ENCODE assay signal across 1 cellular context in the genomic region with DNA sequence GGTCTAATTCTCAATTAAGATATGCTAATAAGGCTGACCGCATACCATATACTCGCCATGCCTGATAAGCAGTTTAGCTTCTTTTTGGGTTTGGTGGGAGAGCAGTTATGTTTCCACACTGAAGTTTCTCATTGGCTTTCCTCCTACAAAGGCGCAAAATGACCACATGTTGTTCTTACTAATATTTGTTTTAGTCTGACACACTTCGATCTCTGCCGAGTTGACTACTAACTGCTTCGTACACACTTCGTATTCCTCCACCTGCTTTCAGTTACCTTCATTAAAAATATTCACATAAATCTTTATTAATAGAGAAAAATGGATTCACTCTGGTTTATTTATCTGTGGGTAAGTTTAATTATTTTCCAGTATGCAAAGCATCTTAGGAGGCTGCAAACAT.
TF ChIP-seq lines count a peak whose summit lies in the region.

No MANE protein-coding gene starts in this region.

TF ChIP-seq in HepG2, 621 proteins besides CTCF, POLR2A, EP300 and RAD21:
- TF ChIP-seq SMAD1 (CRISPR knock-in tag; IDR thresholded peaks at IDR 0.05; ENCODE audit: borderline replicate concordance, low read depth) (no peak), SATB2 (CRISPR knock-in tag; IDR thresholded peaks at IDR 0.05) (no peak), HNF4G (IDR thresholded peaks at IDR 0.05; ENCODE audit: borderline replicate concordance, low read depth, low read length) (no peak), HNF4G (CRISPR knock-in tag; IDR thresholded peaks at IDR 0.05; ENCODE audit: borderline replicate concordance, low read depth) (no peak)
- TF ChIP-seq, protein P1, sequence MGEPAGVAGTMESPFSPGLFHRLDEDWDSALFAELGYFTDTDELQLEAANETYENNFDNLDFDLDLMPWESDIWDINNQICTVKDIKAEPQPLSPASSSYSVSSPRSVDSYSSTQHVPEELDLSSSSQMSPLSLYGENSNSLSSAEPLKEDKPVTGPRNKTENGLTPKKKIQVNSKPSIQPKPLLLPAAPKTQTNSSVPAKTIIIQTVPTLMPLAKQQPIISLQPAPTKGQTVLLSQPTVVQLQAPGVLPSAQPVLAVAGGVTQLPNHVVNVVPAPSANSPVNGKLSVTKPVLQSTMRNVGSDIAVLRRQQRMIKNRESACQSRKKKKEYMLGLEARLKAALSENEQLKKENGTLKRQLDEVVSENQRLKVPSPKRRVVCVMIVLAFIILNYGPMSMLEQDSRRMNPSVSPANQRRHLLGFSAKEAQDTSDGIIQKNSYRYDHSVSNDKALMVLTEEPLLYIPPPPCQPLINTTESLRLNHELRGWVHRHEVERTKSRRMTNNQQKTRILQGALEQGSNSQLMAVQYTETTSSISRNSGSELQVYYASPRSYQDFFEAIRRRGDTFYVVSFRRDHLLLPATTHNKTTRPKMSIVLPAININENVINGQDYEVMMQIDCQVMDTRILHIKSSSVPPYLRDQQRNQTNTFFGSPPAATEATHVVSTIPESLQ (CRISPR knock-in tag; conservative IDR thresholded peaks at IDR 0.05): no peak
- TF ChIP-seq, protein P2, sequence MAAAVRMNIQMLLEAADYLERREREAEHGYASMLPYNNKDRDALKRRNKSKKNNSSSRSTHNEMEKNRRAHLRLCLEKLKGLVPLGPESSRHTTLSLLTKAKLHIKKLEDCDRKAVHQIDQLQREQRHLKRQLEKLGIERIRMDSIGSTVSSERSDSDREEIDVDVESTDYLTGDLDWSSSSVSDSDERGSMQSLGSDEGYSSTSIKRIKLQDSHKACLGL (CRISPR knock-in tag; IDR thresholded peaks at IDR 0.05): no peak
